ENCODE assay signal across 14 cellular contexts in the genomic region with DNA sequence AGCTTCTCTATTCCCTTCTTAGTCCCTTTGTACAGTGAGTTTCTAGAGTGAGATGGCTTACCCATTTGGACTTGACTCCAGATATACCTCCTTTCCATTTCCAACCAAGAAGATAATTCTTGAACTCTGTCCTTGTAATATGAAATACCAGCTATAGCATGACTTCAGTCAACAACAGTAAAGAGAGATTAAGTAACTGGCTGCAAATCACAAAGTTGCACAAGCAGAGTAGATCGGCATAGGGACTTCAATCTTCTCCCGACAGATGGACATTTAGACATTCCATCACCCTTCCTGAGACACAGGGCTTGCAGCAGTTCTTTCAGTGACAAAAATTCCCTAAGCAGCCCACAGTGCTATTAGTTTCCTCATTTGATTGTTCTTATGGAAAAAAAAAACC. TPM values are rescaled to one million over a fixed set of nuclear protein-coding genes. Genes with fewer than 3 reads are reported as not detected.
DNase-seq lines count a peak whose midpoint lies in the region; ATAC-seq and TF ChIP-seq lines count a peak whose summit lies in the region.
"Had no signal": no experiment of that assay in that cellular context is flagged by ENCODE, and none has a peak within 500 bp of the region (broad histone marks: within the 10 kb centered on the region; RNA-seq: fewer than 3 reads in every experiment).

No MANE protein-coding gene starts in this region.

- intact Hi-C loops in activated CD4-positive, alpha-beta T cell treated with anti-CD3 and anti-CD28 coated beads, Interleukin-2, amount 10 ng/mL, durations not matched to agents 24 days and 14 days (cut with micrococcal nuclease), result loop anchor here (1.0 to 10.0 kb wide), 8 partner anchors 9 to 473 kb away; no protein-coding TSS in a partner anchor

- H3K9me3 Mint-ChIP-seq in activated CD4-positive, alpha-beta T cell treated with anti-CD3 and anti-CD28 coated beads, Interleukin-2, amount 10 ng/mL, durations not matched to agents 24 days and 14 days, result no peaks in the 10 kb centered on the region
- no peaks in the 10 kb centered on the region for H3K9me3 Mint-ChIP-seq in osteocyte (ENCODE audit: unreplicated experiment)

- no peaks in the 10 kb centered on the region for H3K36me3 ChIP-seq in fibroblast of lung (ENCODE audit: control insufficient read depth, insufficient read depth, low read length)
- no peaks in the 10 kb centered on the region for H3K36me3 ChIP-seq in HAP-1 (replicated peaks)
- H3K36me3 ChIP-seq: upper lobe of right lung had no signal

- in situ Hi-C loops in HAP-1 (cut with MboI; ENCODE audit: low sequenced_read_pairs), result no loop called here

- no peak for DNase-seq in activated CD4-positive, alpha-beta T cell treated with anti-CD3 and anti-CD28 coated beads, Interleukin-2, amount 10 ng/mL, durations not matched to agents 24 days and 14 days
- DNase-seq in activated CD4-positive, alpha-beta T cell treated with anti-CD3 and anti-CD28 coated beads, Interleukin-2, amount 50 U/mL, for 4 hours, result no peak
- DNase-seq in fibroblast of lung (ENCODE audit: low read depth in 2 of 2) (peak in 1 of 2 donors; percentile 36), osteocyte (ENCODE audit: extremely low spot score, unreplicated experiment) (no peak), GOT3 (lab: John Stamatoyannopoulos, UW) (no peak), HAP-1 (ENCODE audit: low spot score in 2 of 2) (no peak)
- DNase-seq: activated CD8-positive, alpha-beta memory T cell treated with anti-CD3 and anti-CD28 coated beads for 24 hours; cerebellar nuclear complex; head of caudate nucleus; NCI-H2107; stimulated activated CD8-positive, alpha-beta memory T cell treated with anti-CD3 and anti-CD28 coated beads, Interleukin-4, amount 100 ng/mL, for 48 hours; upper lobe of right lung had no signal

- H3K27me3 ChIP-seq in fibroblast of lung (ENCODE audit: control insufficient read depth, insufficient read depth, low read length) (no peaks in the 10 kb centered on the region), HAP-1 (ENCODE audit: low read depth) (no peaks in the 10 kb centered on the region)
- H3K27me3 ChIP-seq: upper lobe of right lung had no signal

- H3K79me2 ChIP-seq in fibroblast of lung (ENCODE audit: control insufficient read depth, insufficient read depth, low read length), result peaks cover 61% of the 10 kb centered on the region

- ATAC-seq in SK-N-SH treated with all-trans-retinoic acid at 6 μM for 48 hours (peak; percentile 7), GM21423 (IDR thresholded peaks at IDR 0.05; ENCODE audit: unreplicated experiment) (no peak)
- ATAC-seq: upper lobe of right lung had no signal

- peak overlapping the region; percentile 48 for H3K4me3 Mint-ChIP-seq in activated CD4-positive, alpha-beta T cell treated with anti-CD3 and anti-CD28 coated beads, Interleukin-2, amount 10 ng/mL, durations not matched to agents 24 days and 14 days
- H3K4me3 Mint-ChIP-seq in osteocyte (ENCODE audit: unreplicated experiment), result no peak overlapping the region

- no peaks in the 10 kb centered on the region for H4K20me1 ChIP-seq in fibroblast of lung (ENCODE audit: control insufficient read depth, extremely low read depth, insufficient read depth, low read length)

- H3K27ac ChIP-seq in fibroblast of lung (ENCODE audit: insufficient read depth, low read length), result peak overlapping the region; percentile 46
- H3K27ac ChIP-seq: upper lobe of right lung had no signal

- no peak overlapping the region for H3K4me2 ChIP-seq in fibroblast of lung (ENCODE audit: extremely low read depth, insufficient read depth, low read length)

- TF ChIP-seq CTCF in fibroblast of lung (conservative IDR thresholded peaks at IDR 0.05 in 1 of 2, IDR thresholded peaks at IDR 0.05 in 1 of 2; ENCODE audit: low read depth in 1 of 2, low read length in 2 of 2) (no peak), osteocyte (IDR thresholded peaks at IDR 0.05) (no peak)

- H3K36me3 Mint-ChIP-seq in activated CD4-positive, alpha-beta T cell treated with anti-CD3 and anti-CD28 coated beads, Interleukin-2, amount 10 ng/mL, durations not matched to agents 24 days and 14 days (ENCODE audit: low read depth), result peaks cover 11% of the 10 kb centered on the region
- no peaks in the 10 kb centered on the region for H3K36me3 Mint-ChIP-seq in osteocyte (ENCODE audit: unreplicated experiment)

- H2AFZ ChIP-seq in fibroblast of lung (ENCODE audit: low read length), result no peak overlapping the region

- no peaks in the 10 kb centered on the region for H3K9me3 ChIP-seq in fibroblast of lung (ENCODE audit: control insufficient read depth, insufficient read depth, low read depth, low read length)
- no peaks in the 10 kb centered on the region for H3K9me3 ChIP-seq in HAP-1
- H3K9me3 ChIP-seq: upper lobe of right lung had no signal

- no peaks in the 10 kb centered on the region for H3K27me3 Mint-ChIP-seq in activated CD4-positive, alpha-beta T cell treated with anti-CD3 and anti-CD28 coated beads, Interleukin-2, amount 10 ng/mL, durations not matched to agents 24 days and 14 days
- no peaks in the 10 kb centered on the region for H3K27me3 Mint-ChIP-seq in osteocyte (ENCODE audit: unreplicated experiment)

- H3K27ac Mint-ChIP-seq in activated CD4-positive, alpha-beta T cell treated with anti-CD3 and anti-CD28 coated beads, Interleukin-2, amount 10 ng/mL, durations not matched to agents 24 days and 14 days, result peak overlapping the region; percentile 83
- H3K27ac Mint-ChIP-seq in osteocyte (ENCODE audit: unreplicated experiment), result peak overlapping the region; percentile 78

- H3K9ac ChIP-seq in fibroblast of lung (ENCODE audit: insufficient read depth, low read length), result no peak overlapping the region

- H3K4me3 ChIP-seq in fibroblast of lung (replicated peaks in 1 of 4; ENCODE audit: control extremely low read depth in 1 of 4, insufficient read depth in 1 of 4, low read depth in 3 of 4, low read length in 4 of 4) (peak overlapping the region in 1 of 4 experiments; percentile 24), HAP-1 (no peak overlapping the region)
- H3K4me3 ChIP-seq: upper lobe of right lung had no signal

- peaks cover 66% of the 10 kb centered on the region for H3K4me1 Mint-ChIP-seq in activated CD4-positive, alpha-beta T cell treated with anti-CD3 and anti-CD28 coated beads, Interleukin-2, amount 10 ng/mL, durations not matched to agents 24 days and 14 days
- peaks cover 61% of the 10 kb centered on the region for H3K4me1 Mint-ChIP-seq in osteocyte (ENCODE audit: unreplicated experiment)

- H3K4me1 ChIP-seq in fibroblast of lung (ENCODE audit: control insufficient read depth, extremely low read depth, insufficient read depth, low read length) (peaks cover 36% of the 10 kb centered on the region), HAP-1 (no peaks in the 10 kb centered on the region)

TF ChIP-seq in SK-N-SH treated with all-trans-retinoic acid at 6 μM for 48 hours, 23 proteins besides CTCF, POLR2A, EP300 and RAD21:
- TF ChIP-seq ZNF70 (CRISPR knock-in tag; IDR thresholded peaks at IDR 0.05) (no peak), GLIS3 (CRISPR knock-in tag; IDR thresholded peaks at IDR 0.05) (no peak), ISL1 (CRISPR knock-in tag; IDR thresholded peaks at IDR 0.05) (no peak)

RNA-seq across cellular contexts. Expression of gene JAK1, which starts 44.6 kb away (rescaled TPM):
- 86.5 and 86.6 TPM in 2 replicates for total RNA-seq in activated CD4-positive, alpha-beta T cell treated with anti-CD3 and anti-CD28 coated beads, Interleukin-2, amount 10 ng/mL, durations not matched to agents 24 days and 14 days
- total RNA-seq in fibroblast of lung (145 and 152 TPM in 2 replicates), osteocyte (103 TPM in 2 replicates)
- polyA plus RNA-seq in fibroblast of lung, result 131 and 144 TPM in 2 replicates
- 92.7 and 111 TPM in 2 replicates for polyA plus RNA-seq in fibroblast of lung (2012)
- 132 and 135 TPM in 2 replicates for polyA minus RNA-seq in fibroblast of lung (ENCODE audit: low replicate concordance)
